In the genomic region with DNA sequence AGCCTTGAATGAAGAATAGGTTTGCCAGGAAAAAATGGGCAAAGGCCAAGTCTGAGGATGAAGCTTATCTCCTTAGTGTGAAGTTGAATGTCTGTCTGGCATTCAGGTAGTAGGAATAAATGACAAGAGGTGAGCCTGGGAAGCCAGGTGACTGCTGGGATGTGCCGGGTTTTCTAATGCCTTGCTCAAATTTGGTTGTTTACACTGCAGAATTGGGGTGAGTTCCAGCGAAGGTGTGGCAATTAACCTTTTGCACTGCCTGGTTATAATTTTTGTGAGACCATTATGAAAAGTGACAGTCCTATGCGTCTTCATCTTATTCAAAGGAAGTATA, we compare ENCODE assay signal across 17 cellular contexts.
A peak's percentile ranks its signal among the peaks of the same experiment; 100 is the strongest.
DNase-seq lines count a peak whose midpoint lies in the region; ATAC-seq and TF ChIP-seq lines count a peak whose summit lies in the region.
"Had no signal": no experiment of that assay in that cellular context is flagged by ENCODE, and none has a peak within 500 bp of the region (broad histone marks: within the 10 kb centered on the region; RNA-seq: fewer than 3 reads in every experiment).

No MANE protein-coding gene starts in this region.

- no peaks in the 10 kb centered on the region for H3K9me3 ChIP-seq in lung (ENCODE audit: control insufficient read depth in 2 of 2, insufficient read depth in 1 of 2, low read length in 1 of 2)
- H3K9me3 ChIP-seq: Caco-2 had no signal

- H3K36me3 ChIP-seq in lung (ENCODE audit: control insufficient read depth in 2 of 2, insufficient read depth in 2 of 2, low read length in 2 of 2): no peaks in the 10 kb centered on the region

- H3K27ac ChIP-seq in dorsolateral prefrontal cortex (peak overlapping the region in 39 of 59 donors; percentile 1 to 84 (median 57)), lung (ENCODE audit: low read depth in 1 of 2, low read length in 1 of 2) (peak overlapping the region; percentile 14 to 66)
- H3K27ac ChIP-seq: HL-60 had no signal

- H3K27me3 ChIP-seq in dorsolateral prefrontal cortex (peaks cover 0 to 3% (median 0%) of the 10 kb centered on the region in 45 donors), lung (ENCODE audit: control insufficient read depth, insufficient read depth) (no peaks in the 10 kb centered on the region)

- intact Hi-C loops in dorsolateral prefrontal cortex (cut with DNase I): no loop called here

- 62 to 79% methylated on average over 3 of the region's 3 CpGs for WGBS in lung, 2 donors

- no peak overlapping the region for H3K4me3 ChIP-seq in dorsolateral prefrontal cortex
- no peak overlapping the region for H3K4me3 ChIP-seq in lung
- H3K4me3 ChIP-seq: GM23338 had no signal

- ATAC-seq in lung (ENCODE audit: insufficient read depth, low FRiP score): no peak

- no peak for TF ChIP-seq CTCF in dorsolateral prefrontal cortex (IDR thresholded peaks at IDR 0.05 in 54 of 56, conservative IDR thresholded peaks at IDR 0.05 in 2 of 56; ENCODE audit: low read depth in 1 of 56, partially characterized antibody in 56 of 56)
- no peak for TF ChIP-seq CTCF in lung (IDR thresholded peaks at IDR 0.05; ENCODE audit: control extremely low read depth, extremely low read depth)

- DNase-seq in NCI-H69 (lab: John Stamatoyannopoulos, UW) (peak; percentile 93), dorsolateral prefrontal cortex (no peak), lung (ENCODE audit: low spot score) (no peak), D341Med (ENCODE audit: low spot score) (no peak), NCI-H1092 treated with DMSO at 0.1 percent for 48 hours (lab: John Stamatoyannopoulos, UW) (no peak)
- no peak for DNase-seq in activated effector memory CD4-positive, alpha-beta T cell treated with anti-CD3 and anti-CD28 coated beads, Interleukin-2, amount 50 U/mL, for 16 hours
- DNase-seq: C1 segment of cervical spinal cord; Caco-2; CD4-positive, CD25-positive, alpha-beta regulatory T cell; CD8-positive, alpha-beta memory T cell; DMS153; DMS79; GDM1; HCEC 1CT; IMR-90 had no signal

- peaks cover 0 to 37% of the 10 kb centered on the region in 2 donors for H3K4me1 ChIP-seq in lung (ENCODE audit: control insufficient read depth in 2 of 2, insufficient read depth in 2 of 2, low read length in 2 of 2)
- H3K4me1 ChIP-seq: Caco-2 had no signal
